15 cellular contexts compared by ENCODE assay signal in the genomic region with DNA sequence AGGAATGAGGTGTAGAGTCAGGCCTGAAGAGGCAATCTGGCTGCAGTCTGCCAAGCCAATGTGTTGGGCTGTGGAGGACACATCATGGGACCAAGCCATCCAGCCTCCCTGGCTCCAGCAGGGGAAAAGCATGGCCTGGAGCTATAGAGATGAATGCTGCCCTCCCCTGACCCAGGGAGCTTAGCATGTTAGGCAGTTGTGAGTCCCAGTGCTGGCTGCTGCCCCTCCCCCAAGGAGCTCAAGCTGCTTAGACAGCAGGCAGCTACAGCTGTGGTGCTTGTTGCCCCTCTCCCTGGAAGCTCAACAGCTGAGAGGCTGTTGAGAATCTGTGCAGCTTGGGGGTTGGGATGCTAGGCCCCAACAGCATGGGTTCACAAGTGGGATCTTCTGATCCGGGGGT.
"Had no signal": no experiment of that assay in that cellular context is flagged by ENCODE, and none has a peak within 500 bp of the region (broad histone marks: within the 10 kb centered on the region; RNA-seq: fewer than 3 reads in every experiment).

No MANE protein-coding gene starts in this region.

- ATAC-seq: activated T-cell treated with anti-CD3 and anti-CD28 coated beads, Interleukin-2, amount 50 U/mL, for 72 hours; lower lobe of right lung had no signal

- DNase-seq: activated CD4-positive, alpha-beta T cell treated with anti-CD3 and anti-CD28 coated beads for 1 hour; activated CD4-positive, alpha-beta T cell treated with anti-CD3 and anti-CD28 coated beads, Interleukin-2, amount 50 U/mL, for 4 hours; activated effector memory CD4-positive, alpha-beta T cell treated with anti-CD3 and anti-CD28 coated beads, Interleukin-2, amount 50 U/mL, for 16 hours; activated naive CD4-positive, alpha-beta T cell treated with anti-CD3 and anti-CD28 coated beads, Interleukin-2, amount 50 U/mL, for 16 hours; activated T-cell treated with anti-CD3 and anti-CD28 coated beads, Interleukin-2, amount 50 U/mL, for 72 hours; cerebellar nuclear complex; cortex of kidney; effector CD4-positive, alpha-beta T cell; lower lobe of right lung; stimulated activated CD4-positive, alpha-beta T cell treated with anti-CD3 and anti-CD28 coated beads, Interleukin-2, amount 100 ng/mL, for 24 hours; stimulated activated naive CD4-positive, alpha-beta T cell treated with Interleukin-2 at 50 U/mL for 16 hours; transverse colon; uterus had no signal

- H3K27ac ChIP-seq: esophagus muscularis mucosa, lower lobe of right lung, right atrium auricular region, transverse colon, uterus had no signal

- H3K27me3 ChIP-seq: esophagus muscularis mucosa, right atrium auricular region, transverse colon, uterus had no signal

- H3K4me1 ChIP-seq: esophagus muscularis mucosa, lower lobe of right lung, right atrium auricular region, transverse colon, uterus had no signal

- H3K9me3 ChIP-seq: lower lobe of right lung, transverse colon, uterus had no signal

- H3K36me3 ChIP-seq: esophagus muscularis mucosa, lower lobe of right lung, right atrium auricular region, transverse colon, uterus had no signal

- H3K4me3 ChIP-seq: esophagus muscularis mucosa, lower lobe of right lung, right atrium auricular region, transverse colon, uterus had no signal
